Comparison of ENCODE assay signal across 2 cellular contexts in the genomic region with DNA sequence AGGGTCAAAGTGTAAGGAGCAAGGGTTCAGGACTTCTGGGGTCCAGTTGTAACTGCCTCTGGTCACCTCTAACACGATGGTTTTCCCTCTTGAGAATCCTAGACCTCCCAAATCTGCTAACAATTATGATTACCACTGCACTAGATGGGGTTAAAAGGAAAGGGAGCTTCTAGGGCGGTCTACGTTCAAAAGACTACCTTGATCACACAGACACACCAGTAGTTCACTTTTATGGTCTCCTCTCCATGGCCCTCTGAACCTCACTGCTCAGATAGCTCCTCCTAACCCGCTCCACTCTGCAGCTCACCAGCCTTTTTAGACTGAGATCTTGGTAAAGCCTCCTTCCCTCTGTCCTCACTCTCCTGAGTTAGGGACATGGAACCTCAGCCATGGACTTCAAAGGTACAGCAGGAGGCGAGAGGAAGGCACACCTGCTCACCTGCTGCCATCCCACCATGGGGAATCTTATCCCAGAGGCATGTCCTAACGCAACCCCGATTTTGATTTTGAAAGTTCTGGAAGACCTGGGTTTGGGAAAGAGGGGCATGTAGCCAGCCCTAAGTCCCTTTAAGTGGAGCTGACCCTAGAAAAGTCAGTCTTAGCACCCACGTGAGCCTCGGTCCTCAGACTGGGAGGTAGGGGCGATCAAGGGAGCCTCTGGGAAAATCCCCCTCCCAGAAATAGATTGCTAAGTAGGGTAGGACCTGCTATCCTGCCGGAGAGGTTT.
TF ChIP-seq lines count a peak whose summit lies in the region.

No MANE protein-coding gene starts in this region.

TF ChIP-seq in GM23338, 12 proteins besides CTCF, POLR2A, EP300 and RAD21:
- TF ChIP-seq, protein P1, sequence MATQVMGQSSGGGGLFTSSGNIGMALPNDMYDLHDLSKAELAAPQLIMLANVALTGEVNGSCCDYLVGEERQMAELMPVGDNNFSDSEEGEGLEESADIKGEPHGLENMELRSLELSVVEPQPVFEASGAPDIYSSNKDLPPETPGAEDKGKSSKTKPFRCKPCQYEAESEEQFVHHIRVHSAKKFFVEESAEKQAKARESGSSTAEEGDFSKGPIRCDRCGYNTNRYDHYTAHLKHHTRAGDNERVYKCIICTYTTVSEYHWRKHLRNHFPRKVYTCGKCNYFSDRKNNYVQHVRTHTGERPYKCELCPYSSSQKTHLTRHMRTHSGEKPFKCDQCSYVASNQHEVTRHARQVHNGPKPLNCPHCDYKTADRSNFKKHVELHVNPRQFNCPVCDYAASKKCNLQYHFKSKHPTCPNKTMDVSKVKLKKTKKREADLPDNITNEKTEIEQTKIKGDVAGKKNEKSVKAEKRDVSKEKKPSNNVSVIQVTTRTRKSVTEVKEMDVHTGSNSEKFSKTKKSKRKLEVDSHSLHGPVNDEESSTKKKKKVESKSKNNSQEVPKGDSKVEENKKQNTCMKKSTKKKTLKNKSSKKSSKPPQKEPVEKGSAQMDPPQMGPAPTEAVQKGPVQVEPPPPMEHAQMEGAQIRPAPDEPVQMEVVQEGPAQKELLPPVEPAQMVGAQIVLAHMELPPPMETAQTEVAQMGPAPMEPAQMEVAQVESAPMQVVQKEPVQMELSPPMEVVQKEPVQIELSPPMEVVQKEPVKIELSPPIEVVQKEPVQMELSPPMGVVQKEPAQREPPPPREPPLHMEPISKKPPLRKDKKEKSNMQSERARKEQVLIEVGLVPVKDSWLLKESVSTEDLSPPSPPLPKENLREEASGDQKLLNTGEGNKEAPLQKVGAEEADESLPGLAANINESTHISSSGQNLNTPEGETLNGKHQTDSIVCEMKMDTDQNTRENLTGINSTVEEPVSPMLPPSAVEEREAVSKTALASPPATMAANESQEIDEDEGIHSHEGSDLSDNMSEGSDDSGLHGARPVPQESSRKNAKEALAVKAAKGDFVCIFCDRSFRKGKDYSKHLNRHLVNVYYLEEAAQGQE (IDR thresholded peaks at IDR 0.05; ENCODE audit: unreplicated experiment): no peak
- TF ChIP-seq NANOG (IDR thresholded peaks at IDR 0.05; ENCODE audit: borderline replicate concordance) (no peak), EZH2 (IDR thresholded peaks at IDR 0.05; ENCODE audit: low read depth, unreplicated experiment) (no peak), JUNB (IDR thresholded peaks at IDR 0.05; ENCODE audit: unreplicated experiment) (no peak), STAT1 (IDR thresholded peaks at IDR 0.05; ENCODE audit: unreplicated experiment) (no peak), CREB1 (CRISPR knock-in tag; IDR thresholded peaks at IDR 0.05; ENCODE audit: low read depth) (no peak), ZNF331 (CRISPR knock-in tag; IDR thresholded peaks at IDR 0.05; ENCODE audit: low read depth) (no peak), POLR2AphosphoS5 (IDR thresholded peaks at IDR 0.05; ENCODE audit: low read depth) (no peak), ZNF114 (CRISPR knock-in tag; IDR thresholded peaks at IDR 0.05) (no peak)
- TF ChIP-seq, protein P2, sequence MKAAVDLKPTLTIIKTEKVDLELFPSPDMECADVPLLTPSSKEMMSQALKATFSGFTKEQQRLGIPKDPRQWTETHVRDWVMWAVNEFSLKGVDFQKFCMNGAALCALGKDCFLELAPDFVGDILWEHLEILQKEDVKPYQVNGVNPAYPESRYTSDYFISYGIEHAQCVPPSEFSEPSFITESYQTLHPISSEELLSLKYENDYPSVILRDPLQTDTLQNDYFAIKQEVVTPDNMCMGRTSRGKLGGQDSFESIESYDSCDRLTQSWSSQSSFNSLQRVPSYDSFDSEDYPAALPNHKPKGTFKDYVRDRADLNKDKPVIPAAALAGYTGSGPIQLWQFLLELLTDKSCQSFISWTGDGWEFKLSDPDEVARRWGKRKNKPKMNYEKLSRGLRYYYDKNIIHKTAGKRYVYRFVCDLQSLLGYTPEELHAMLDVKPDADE (IDR thresholded peaks at IDR 0.05): no peak

TF ChIP-seq in SK-N-SH treated with all-trans-retinoic acid at 6 μM for 48 hours, 23 proteins besides CTCF, POLR2A, EP300 and RAD21 (continued from another document):
- no peak for TF ChIP-seq PATZ1 (CRISPR knock-in tag; IDR thresholded peaks at IDR 0.05; ENCODE audit: borderline replicate concordance)
- TF ChIP-seq ZNF565 (CRISPR knock-in tag; conservative IDR thresholded peaks at IDR 0.05; ENCODE audit: low read depth): no peak
- TF ChIP-seq OSR1 (CRISPR knock-in tag; IDR thresholded peaks at IDR 0.05): no peak
- no peak for TF ChIP-seq ZNF70 (CRISPR knock-in tag; IDR thresholded peaks at IDR 0.05)
- no peak for TF ChIP-seq ZC3H10 (CRISPR knock-in tag; IDR thresholded peaks at IDR 0.05)
- TF ChIP-seq, protein P3, sequence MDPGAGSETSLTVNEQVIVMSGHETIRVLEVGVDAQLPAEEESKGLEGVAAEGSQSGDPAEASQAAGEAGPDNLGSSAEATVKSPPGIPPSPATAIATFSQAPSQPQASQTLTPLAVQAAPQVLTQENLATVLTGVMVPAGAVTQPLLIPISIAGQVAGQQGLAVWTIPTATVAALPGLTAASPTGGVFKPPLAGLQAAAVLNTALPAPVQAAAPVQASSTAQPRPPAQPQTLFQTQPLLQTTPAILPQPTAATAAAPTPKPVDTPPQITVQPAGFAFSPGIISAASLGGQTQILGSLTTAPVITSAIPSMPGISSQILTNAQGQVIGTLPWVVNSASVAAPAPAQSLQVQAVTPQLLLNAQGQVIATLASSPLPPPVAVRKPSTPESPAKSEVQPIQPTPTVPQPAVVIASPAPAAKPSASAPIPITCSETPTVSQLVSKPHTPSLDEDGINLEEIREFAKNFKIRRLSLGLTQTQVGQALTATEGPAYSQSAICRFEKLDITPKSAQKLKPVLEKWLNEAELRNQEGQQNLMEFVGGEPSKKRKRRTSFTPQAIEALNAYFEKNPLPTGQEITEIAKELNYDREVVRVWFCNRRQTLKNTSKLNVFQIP (CRISPR knock-in tag; IDR thresholded peaks at IDR 0.05; ENCODE audit: borderline replicate concordance, low read depth): no peak
- TF ChIP-seq CSDC2 (CRISPR knock-in tag; IDR thresholded peaks at IDR 0.05): no peak
- no peak for TF ChIP-seq CREB5 (CRISPR knock-in tag; IDR thresholded peaks at IDR 0.05; ENCODE audit: low read depth)
- no peak for TF ChIP-seq ARNTL (CRISPR knock-in tag; IDR thresholded peaks at IDR 0.05; ENCODE audit: borderline replicate concordance, low read depth)
- TF ChIP-seq ZFP30 (CRISPR knock-in tag; IDR thresholded peaks at IDR 0.05): no peak
- TF ChIP-seq TCF4 (CRISPR knock-in tag; IDR thresholded peaks at IDR 0.05; ENCODE audit: borderline replicate concordance): no peak
- TF ChIP-seq RARB (CRISPR knock-in tag; IDR thresholded peaks at IDR 0.05): no peak
- TF ChIP-seq PPARA (CRISPR knock-in tag; IDR thresholded peaks at IDR 0.05; ENCODE audit: borderline replicate concordance): no peak
- TF ChIP-seq ZNF8 (CRISPR knock-in tag; IDR thresholded peaks at IDR 0.05): no peak
